Comparison of ENCODE assay signal across 8 cellular contexts in genomic region chr4:77308843-77309242, GRCh38.
DNase-seq lines count a peak whose midpoint lies in the region; ATAC-seq and TF ChIP-seq lines count a peak whose summit lies in the region.

No MANE protein-coding gene starts in this region.

- H2AFZ ChIP-seq in Loucy (ENCODE audit: low read length), result no peak overlapping the region

- TF ChIP-seq CTCF in heart right ventricle (IDR thresholded peaks at IDR 0.05) (peak in 7 of 9 donors; percentile 26 to 51 (median 45)), Loucy (conservative IDR thresholded peaks at IDR 0.05; ENCODE audit: low read length) (peak; percentile 65), uterus (IDR thresholded peaks at IDR 0.05) (no peak)

- H3K27me3 ChIP-seq in heart right ventricle, result peaks cover 0 to 4% (median 0%) of the 10 kb centered on the region in 7 donors
- H3K27me3 ChIP-seq in Loucy (ENCODE audit: insufficient read depth, low read length, poor library complexity, severe bottlenecking), result no peaks in the 10 kb centered on the region
- H3K27me3 ChIP-seq in uterus, result no peaks in the 10 kb centered on the region

- H3K4me3 ChIP-seq in heart right ventricle (no peak overlapping the region), Loucy (ENCODE audit: low read length, poor library complexity, severe bottlenecking) (no peak overlapping the region), uterus (no peak overlapping the region)

- H3K9ac ChIP-seq in Loucy (ENCODE audit: low read depth, low read length, poor library complexity, severe bottlenecking), result no peak overlapping the region

- no peaks in the 10 kb centered on the region for H3K9me2 ChIP-seq in Loucy (replicated peaks; ENCODE audit: low read depth, low read length)

- peak in 4 of 8 donors; percentile 39 to 67 (median 62) for ATAC-seq in heart right ventricle
- ATAC-seq in Right ventricle myocardium superior (ENCODE audit: poor library complexity), result no peak
- no peak for ATAC-seq in sciatic nerve
- no peak for ATAC-seq in HG02840 (IDR thresholded peaks at IDR 0.05; ENCODE audit: low FRiP score, unreplicated experiment)

- 8 to 10% methylated on average over 1 of the region's 1 CpG for WGBS in heart right ventricle, 2 donors

- H4K20me1 ChIP-seq in Loucy (ENCODE audit: insufficient read depth, low read length, poor library complexity, severe bottlenecking), result no peaks in the 10 kb centered on the region

- H3K4me1 ChIP-seq in heart right ventricle (no peaks in the 10 kb centered on the region), Loucy (ENCODE audit: insufficient read depth, low read length, poor library complexity, severe bottlenecking) (no peaks in the 10 kb centered on the region), uterus (no peaks in the 10 kb centered on the region)

- no peak for TF ChIP-seq POLR2A in uterus (IDR thresholded peaks at IDR 0.05)

- intact Hi-C loops in heart right ventricle (cut with DNase I) (loop anchor here in 1 of 10 donors (5.0 kb wide), 1 partner anchor 67 kb away; no protein-coding TSS in a partner anchor), Right ventricle myocardium superior (cut with DNase I) (no loop called here), uterus (cut with DNase I; ENCODE audit: low total_unique reads) (no loop called here), sciatic nerve (cut with DNase I) (no loop called here)

- no peaks in the 10 kb centered on the region for H3K79me2 ChIP-seq in Loucy (ENCODE audit: insufficient read depth, low read length)

- no peaks in the 10 kb centered on the region for H3F3A ChIP-seq in Loucy (ENCODE audit: low read depth)

- DNase-seq in heart right ventricle, result no peak
- DNase-seq in Right ventricle myocardium superior, result no peak
- DNase-seq in amniotic epithelial cell (ENCODE audit: low read depth), result peak; percentile 25
- DNase-seq in myocyte (ENCODE audit: low read depth), result peak; percentile 57
- DNase-seq in uterus, result no peak
- no peak for DNase-seq in sciatic nerve (ENCODE audit: low spot score)

- H3K4me2 ChIP-seq in Loucy (ENCODE audit: low read depth, low read length, poor library complexity, severe bottlenecking), result no peak overlapping the region

- H3K27ac ChIP-seq in heart right ventricle, result no peak overlapping the region
- H3K27ac ChIP-seq in uterus, result no peak overlapping the region

- H3K9me3 ChIP-seq in heart right ventricle, result no peaks in the 10 kb centered on the region
- no peaks in the 10 kb centered on the region for H3K9me3 ChIP-seq in Loucy (ENCODE audit: insufficient read depth, low read depth, low read length)
- H3K9me3 ChIP-seq in uterus, result no peaks in the 10 kb centered on the region

- no peaks in the 10 kb centered on the region for H3K36me3 ChIP-seq in heart right ventricle
- no peaks in the 10 kb centered on the region for H3K36me3 ChIP-seq in Loucy (ENCODE audit: insufficient read depth, low read length)
- H3K36me3 ChIP-seq in uterus, result no peaks in the 10 kb centered on the region

Comparison
In these comparisons a context has a peak if more than half of its experiments do, and no peak if none do; other contexts are left out.
1. DNase-seq: peak in amniotic epithelial cell (single experiment) and myocyte (single experiment); none in heart right ventricle (0 of 2), Right ventricle myocardium superior (single experiment), uterus (0 of 2) and sciatic nerve (single experiment).
2. CTCF ChIP-seq: peak in heart right ventricle (7 of 9) and Loucy (single experiment); none in uterus (0 of 4).